In genomic region chr2:174335605-174336402, GRCh38 we compare ENCODE assay signal across 9 cellular contexts. TPM values are rescaled to one million over a fixed set of nuclear protein-coding genes. Genes with fewer than 3 reads are reported as not detected.
A peak's percentile ranks its signal among the peaks of the same experiment; 100 is the strongest.
DNase-seq lines count a peak whose midpoint lies in the region; ATAC-seq and TF ChIP-seq lines count a peak whose summit lies in the region.
"Had no signal": no experiment of that assay in that cellular context is flagged by ENCODE, and none has a peak within 500 bp of the region (broad histone marks: within the 10 kb centered on the region; RNA-seq: fewer than 3 reads in every experiment).

No MANE protein-coding gene starts in this region.

- H3K4me2 ChIP-seq in hepatocyte, result peak overlapping the region; percentile 89

- ATAC-seq in CD8-positive, alpha-beta T cell, result no peak
- no peak for ATAC-seq in HG03520 (IDR thresholded peaks at IDR 0.05; ENCODE audit: unreplicated experiment)

- intact Hi-C loops in CD8-positive, alpha-beta T cell (cut with DNase I, micrococcal nuclease), result loop anchor here (2.0 to 10.0 kb wide), 2 partner anchors 373 to 1669 kb away; partner anchors contain the start of gene LNPK (in 1 of the 2)

- H3K9me3 Mint-ChIP-seq in CD8-positive, alpha-beta T cell, result no peaks in the 10 kb centered on the region
- H3K9me3 Mint-ChIP-seq in activated CD4-positive, alpha-beta memory T cell treated with anti-CD3 and anti-CD28 coated beads, Interleukin-2, amount 10 ng/mL, durations not matched to agents 7 days and 5 days, result no peaks in the 10 kb centered on the region

- H4K20me1 ChIP-seq in hepatocyte (ENCODE audit: insufficient read depth, poor library complexity, severe bottlenecking), result peaks cover 2% of the 10 kb centered on the region

- peak overlapping the region; percentile 69 for H2AFZ ChIP-seq in hepatocyte

- peak overlapping the region; percentile 48 for H3K4me3 Mint-ChIP-seq in CD8-positive, alpha-beta T cell
- peak overlapping the region; percentile 49 for H3K4me3 Mint-ChIP-seq in activated CD4-positive, alpha-beta memory T cell treated with anti-CD3 and anti-CD28 coated beads, Interleukin-2, amount 10 ng/mL, durations not matched to agents 7 days and 5 days

- peak overlapping the region in 1 of 5 donors; percentile 47 for H3K9ac ChIP-seq in subcutaneous abdominal adipose tissue (ENCODE audit: low read length in 5 of 5)

- peaks cover 45% of the 10 kb centered on the region for H3K4me1 Mint-ChIP-seq in CD8-positive, alpha-beta T cell (ENCODE audit: low read depth)
- peaks cover 42% of the 10 kb centered on the region for H3K4me1 Mint-ChIP-seq in activated CD4-positive, alpha-beta memory T cell treated with anti-CD3 and anti-CD28 coated beads, Interleukin-2, amount 10 ng/mL, durations not matched to agents 7 days and 5 days

- peak overlapping the region; percentile 24 for H3K4me3 ChIP-seq in CD8-positive, alpha-beta T cell (ENCODE audit: low read depth, low read length)
- peak overlapping the region; percentile 45 for H3K4me3 ChIP-seq in H7 (ENCODE audit: insufficient read depth, low read depth, low read length)
- peak overlapping the region; percentile 12 for H3K4me3 ChIP-seq in hepatocyte
- peak overlapping the region; percentile 26 to 67 (median 57) for H3K4me3 ChIP-seq in subcutaneous abdominal adipose tissue (ENCODE audit: low read depth in 1 of 5, low read length in 5 of 5)

- H3K79me2 ChIP-seq in hepatocyte, result no peaks in the 10 kb centered on the region

- CTCF ChIA-PET in CD8-positive, alpha-beta T cell (lab: Charles Lee), result interaction anchor here (0.8 to 3.8 kb wide), 3 partner anchors 8 to 933 kb away, joined by 3 to 15 read pairs (median 7); no protein-coding TSS in a partner anchor
- CTCF ChIA-PET in activated CD4-positive, alpha-beta memory T cell treated with anti-CD3 and anti-CD28 coated beads, Interleukin-2, amount 10 ng/mL, durations not matched to agents 7 days and 5 days (lab: Charles Lee), result interaction anchor here (0.7 to 2.0 kb wide), 4 partner anchors 9 to 443 kb away, joined by 3 to 5 read pairs (median 4); no protein-coding TSS in a partner anchor

- H3K9me3 ChIP-seq in CD8-positive, alpha-beta T cell (ENCODE audit: low read length), result no peaks in the 10 kb centered on the region
- H3K9me3 ChIP-seq in hepatocyte (ENCODE audit: low read depth) (no peaks in the 10 kb centered on the region), subcutaneous abdominal adipose tissue (ENCODE audit: control insufficient read depth in 5 of 5, low read length in 5 of 5) (no peaks in the 10 kb centered on the region)

- H3K27ac Mint-ChIP-seq in CD8-positive, alpha-beta T cell, result no peak overlapping the region
- H3K27ac Mint-ChIP-seq in activated CD4-positive, alpha-beta memory T cell treated with anti-CD3 and anti-CD28 coated beads, Interleukin-2, amount 10 ng/mL, durations not matched to agents 7 days and 5 days, result peak overlapping the region; percentile 60

- H3K4me1 ChIP-seq in CD8-positive, alpha-beta T cell (ENCODE audit: insufficient read depth, low read length), result peaks cover 54% of the 10 kb centered on the region
- peaks cover 28% of the 10 kb centered on the region for H3K4me1 ChIP-seq in hepatocyte (ENCODE audit: insufficient read depth)
- peaks cover 0 to 53% (median 49%) of the 10 kb centered on the region in 5 donors for H3K4me1 ChIP-seq in subcutaneous abdominal adipose tissue (ENCODE audit: control insufficient read depth in 5 of 5, insufficient read depth in 5 of 5, low read length in 5 of 5)

- WGBS in hepatocyte (ENCODE audit: low lambda C conversion rate, missing lambda C conversion rate), result under 1% methylated on average over 74 of the region's 79 CpGs

- H3K36me3 Mint-ChIP-seq in CD8-positive, alpha-beta T cell, result no peaks in the 10 kb centered on the region
- H3K36me3 Mint-ChIP-seq in activated CD4-positive, alpha-beta memory T cell treated with anti-CD3 and anti-CD28 coated beads, Interleukin-2, amount 10 ng/mL, durations not matched to agents 7 days and 5 days (ENCODE audit: low read depth), result peaks cover 7% of the 10 kb centered on the region

- no peaks in the 10 kb centered on the region for H3K36me3 ChIP-seq in CD8-positive, alpha-beta T cell (ENCODE audit: insufficient read depth, low read length)
- H3K36me3 ChIP-seq in H7 (replicated peaks; ENCODE audit: control insufficient read depth, insufficient read depth, low read length) (no peaks in the 10 kb centered on the region), hepatocyte (replicated peaks; ENCODE audit: insufficient read depth, low read depth) (no peaks in the 10 kb centered on the region), subcutaneous abdominal adipose tissue (ENCODE audit: control insufficient read depth in 5 of 5, insufficient read depth in 5 of 5, low read length in 5 of 5) (no peaks in the 10 kb centered on the region)

- POLR2A ChIA-PET in CD8-positive, alpha-beta T cell (lab: Charles Lee), result no interaction called here
- POLR2A ChIA-PET in activated CD4-positive, alpha-beta memory T cell treated with anti-CD3 and anti-CD28 coated beads, Interleukin-2, amount 10 ng/mL, durations not matched to agents 7 days and 5 days (lab: Charles Lee), result interaction anchor here (1.3 kb wide), 1 partner anchor 87 kb away, joined by 4 read pairs; the partner anchor contains the start of gene OLA1

- peaks cover 66% of the 10 kb centered on the region for H3K27me3 Mint-ChIP-seq in CD8-positive, alpha-beta T cell (ENCODE audit: low read depth)
- H3K27me3 Mint-ChIP-seq in activated CD4-positive, alpha-beta memory T cell treated with anti-CD3 and anti-CD28 coated beads, Interleukin-2, amount 10 ng/mL, durations not matched to agents 7 days and 5 days, result peaks cover 79% of the 10 kb centered on the region

- no peak overlapping the region for H3K27ac ChIP-seq in CD8-positive, alpha-beta T cell (ENCODE audit: low read depth, low read length)
- H3K27ac ChIP-seq in hepatocyte, result no peak overlapping the region
- no peak overlapping the region for H3K27ac ChIP-seq in subcutaneous abdominal adipose tissue (ENCODE audit: low read depth, low read length)

- DNase-seq in CD8-positive, alpha-beta T cell, result peak in 1 of 7 experiments; percentile 38
- DNase-seq in H7 (peak; percentile 84), hepatocyte (ENCODE audit: low spot score) (peak; percentile 32), MV-4-11 (lab: John Stamatoyannopoulos, UW) (no peak)
- DNase-seq in activated CD4-positive, alpha-beta memory T cell treated with anti-CD3 and anti-CD28 coated beads, Interleukin-2, amount 10 ng/mL, durations not matched to agents 7 days and 5 days, result no peak
- no peak for DNase-seq in stimulated activated CD8-positive, alpha-beta memory T cell treated with anti-CD3 and anti-CD28 coated beads, Interleukin-4, amount 100 ng/mL, for 48 hours
- DNase-seq: left cardiac atrium had no signal

- peaks cover 90% of the 10 kb centered on the region for H3K27me3 ChIP-seq in CD8-positive, alpha-beta T cell (ENCODE audit: insufficient read depth, low read length)
- H3K27me3 ChIP-seq in H7 (ENCODE audit: control insufficient read depth, insufficient read depth, low read length) (peaks cover 97% of the 10 kb centered on the region), hepatocyte (peaks cover 95% of the 10 kb centered on the region), subcutaneous abdominal adipose tissue (ENCODE audit: control insufficient read depth in 5 of 5, insufficient read depth in 4 of 5, low read length in 5 of 5) (peaks cover 51 to 92% (median 76%) of the 10 kb centered on the region in 5 donors)

- TF ChIP-seq CTCF in CD8-positive, alpha-beta T cell (IDR thresholded peaks at IDR 0.05), result no peak
- no peak for TF ChIP-seq CTCF in hepatocyte (IDR thresholded peaks at IDR 0.05; ENCODE audit: poor library complexity)

- no peaks in the 10 kb centered on the region for H3K9me2 ChIP-seq in hepatocyte (replicated peaks; ENCODE audit: insufficient read depth)

RNA-seq across cellular contexts. Expression of gene SP9, which starts 1.1 kb away (rescaled TPM):
- not detected for total RNA-seq in CD8-positive, alpha-beta T cell
- total RNA-seq in H7 (2014; rRNA removed; shearing (Covaris generic)), result 0.10 and 0.15 TPM in 2 replicates
- not detected for total RNA-seq in activated CD4-positive, alpha-beta memory T cell treated with anti-CD3 and anti-CD28 coated beads, Interleukin-2, amount 10 ng/mL, durations not matched to agents 7 days and 5 days
- not detected in 2 replicates for total RNA-seq in hepatocyte
- polyA plus RNA-seq in hepatocyte, result 0.29 and 0.30 TPM in 2 replicates
- total RNA-seq: left cardiac atrium had no signal

RNA-seq across cellular contexts. Expression of gene SCRN3, which starts 59.7 kb away (rescaled TPM):
- 1 to 10 TPM; 5.9 to 7.3 TPM for total RNA-seq in CD8-positive, alpha-beta T cell
- 12.1 TPM in 2 replicates for total RNA-seq in H7 (2014; rRNA removed; shearing (Covaris generic))
- 10 to 100 TPM; 15.3 to 18.4 TPM for total RNA-seq in activated CD4-positive, alpha-beta memory T cell treated with anti-CD3 and anti-CD28 coated beads, Interleukin-2, amount 10 ng/mL, durations not matched to agents 7 days and 5 days
- total RNA-seq in hepatocyte, result 30.4 and 31.4 TPM in 2 replicates
- polyA plus RNA-seq in hepatocyte, result 19.9 and 24.5 TPM in 2 replicates

Comparison
In these comparisons a context has a peak if more than half of its experiments do, and no peak if none do; other contexts are left out.
1. DNase-seq: peak in H7 (single experiment) and hepatocyte (single experiment); none in activated CD4-positive, alpha-beta memory T cell treated with anti-CD3 and anti-CD28 coated beads, Interleukin-2, amount 10 ng/mL, durations not matched to agents 7 days and 5 days (single experiment), stimulated activated CD8-positive, alpha-beta memory T cell treated with anti-CD3 and anti-CD28 coated beads, Interleukin-4, amount 100 ng/mL, for 48 hours (single experiment) and MV-4-11 (single experiment).
2. Peak in every context shown above with its lines, with median percentiles within 50 percentile points of each other: H3K4me3 ChIP-seq.